Comparison of ENCODE assay signal across 17 cellular contexts in the genomic region with DNA sequence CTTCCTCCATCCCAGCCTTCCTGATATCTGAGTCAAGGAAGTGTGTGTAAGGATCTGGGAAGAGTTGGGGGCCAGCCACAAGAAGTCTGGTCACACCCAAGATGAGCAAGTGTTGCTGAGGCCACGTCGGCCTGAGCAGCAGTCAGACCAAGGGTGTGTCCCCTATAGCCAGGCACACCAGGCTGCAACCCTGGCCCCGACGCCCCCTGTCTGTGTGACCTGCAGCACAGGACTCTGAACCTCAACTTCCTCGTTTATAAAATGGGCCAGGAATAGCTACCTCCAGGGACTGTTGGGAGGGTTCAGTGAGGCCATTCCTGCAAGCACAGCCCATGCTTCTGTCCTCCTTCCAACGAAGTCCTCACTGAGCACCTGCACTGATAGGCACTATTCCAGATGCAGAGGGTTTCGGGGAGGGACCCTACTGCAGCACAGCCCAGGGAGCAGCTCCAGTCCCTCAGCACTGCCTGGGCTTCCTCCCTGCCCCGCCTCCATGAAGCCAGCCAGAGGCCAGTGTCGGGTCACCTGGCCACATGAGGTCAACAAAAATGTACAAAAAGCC. TPM values are rescaled to one million over a fixed set of nuclear protein-coding genes. Genes with fewer than 3 reads are reported as not detected.
A peak's percentile ranks its signal among the peaks of the same experiment; 100 is the strongest.
DNase-seq lines count a peak whose midpoint lies in the region; ATAC-seq and TF ChIP-seq lines count a peak whose summit lies in the region.
"Had no signal": no experiment of that assay in that cellular context is flagged by ENCODE, and none has a peak within 500 bp of the region (broad histone marks: within the 10 kb centered on the region; RNA-seq: fewer than 3 reads in every experiment).

No MANE protein-coding gene starts in this region.

- H3K9me3 Mint-ChIP-seq in activated T-helper 17 cell treated with anti-CD3 and anti-CD28 coated beads, Interleukin-2, amount 50 U/mL, for 72 hours, result no peaks in the 10 kb centered on the region
- H3K9me3 Mint-ChIP-seq: natural killer cell treated with Interleukin-12 subunit alpha and Interleukin-12 subunit beta and Interleukin-15 and Interleukin-18, amount 100 ng/mL, for 72 hours had no signal

- in situ Hi-C loops in GM23248 (cut with MboI) (no loop called here), gastrocnemius medialis (cut with MboI; ENCODE audit: low sequenced_read_pairs in 4 of 4) (no loop called here)

- no peak overlapping the region for H3K27ac Mint-ChIP-seq in activated T-helper 17 cell treated with anti-CD3 and anti-CD28 coated beads, Interleukin-2, amount 50 U/mL, for 72 hours
- H3K27ac Mint-ChIP-seq: brain; natural killer cell treated with Interleukin-12 subunit alpha and Interleukin-12 subunit beta and Interleukin-15 and Interleukin-18, amount 100 ng/mL, for 72 hours had no signal

- H3K4me1 ChIP-seq in GM23248 (ENCODE audit: insufficient read depth), result peaks cover 16% of the 10 kb centered on the region
- H3K4me1 ChIP-seq in gastrocnemius medialis, result peaks cover 16 to 26% of the 10 kb centered on the region in 2 donors
- H3K4me1 ChIP-seq: SJSA1 had no signal

- no peaks in the 10 kb centered on the region for H3K4me1 Mint-ChIP-seq in activated T-helper 17 cell treated with anti-CD3 and anti-CD28 coated beads, Interleukin-2, amount 50 U/mL, for 72 hours
- H3K4me1 Mint-ChIP-seq: brain had no signal

- H2AFZ ChIP-seq in GM23248, result no peak overlapping the region

- H3K79me2 ChIP-seq in GM23248 (ENCODE audit: insufficient read depth), result peaks cover 42% of the 10 kb centered on the region

- no peaks in the 10 kb centered on the region for H4K20me1 ChIP-seq in GM23248 (ENCODE audit: insufficient read depth)

- H3K36me3 ChIP-seq in GM23248 (ENCODE audit: low read depth) (no peaks in the 10 kb centered on the region), gastrocnemius medialis (no peaks in the 10 kb centered on the region)

- ATAC-seq in gastrocnemius medialis (peak; percentile 31 to 35), GM18519 (IDR thresholded peaks at IDR 0.05; ENCODE audit: low FRiP score, unreplicated experiment) (no peak)
- ATAC-seq in activated T-helper 17 cell treated with anti-CD3 and anti-CD28 coated beads, Interleukin-2, amount 50 U/mL, for 72 hours (replicated peaks), result no peak
- ATAC-seq: natural killer cell treated with Interleukin-12 subunit alpha and Interleukin-12 subunit beta and Interleukin-15 and Interleukin-18, amount 100 ng/mL, for 72 hours had no signal

- no peak for TF ChIP-seq POLR2A in gastrocnemius medialis (IDR thresholded peaks at IDR 0.05)

- H3K27me3 Mint-ChIP-seq in activated T-helper 17 cell treated with anti-CD3 and anti-CD28 coated beads, Interleukin-2, amount 50 U/mL, for 72 hours, result peaks cover 39% of the 10 kb centered on the region

- H3K4me3 ChIP-seq in GM23248 (no peak overlapping the region), gastrocnemius medialis (no peak overlapping the region)
- H3K4me3 ChIP-seq: SJSA1 had no signal

- H3K4me2 ChIP-seq in GM23248 (ENCODE audit: unreplicated experiment), result peak overlapping the region; percentile 62

- H3K9me2 ChIP-seq in GM23248 (ENCODE audit: insufficient read depth), result no peaks in the 10 kb centered on the region

- H3K9me3 ChIP-seq in GM23248 (ENCODE audit: low read depth) (no peaks in the 10 kb centered on the region), gastrocnemius medialis (no peaks in the 10 kb centered on the region)
- H3K9me3 ChIP-seq: SJSA1 had no signal

- H3F3A ChIP-seq in GM23248 (ENCODE audit: insufficient read depth), result no peaks in the 10 kb centered on the region

- intact Hi-C loops in gastrocnemius medialis (cut with DNase I; ENCODE audit: low total_unique reads), result no loop called here

- no peak overlapping the region for H3K4me3 Mint-ChIP-seq in activated T-helper 17 cell treated with anti-CD3 and anti-CD28 coated beads, Interleukin-2, amount 50 U/mL, for 72 hours
- H3K4me3 Mint-ChIP-seq: brain; natural killer cell treated with Interleukin-12 subunit alpha and Interleukin-12 subunit beta and Interleukin-15 and Interleukin-18, amount 100 ng/mL, for 72 hours had no signal

- peak in 1 of 5 experiments; percentile 11 for TF ChIP-seq CTCF in gastrocnemius medialis (IDR thresholded peaks at IDR 0.05 in 4 of 5, conservative IDR thresholded peaks at IDR 0.05 in 1 of 5)

- H3K27me3 ChIP-seq in GM23248 (replicated peaks; ENCODE audit: insufficient read depth) (no peaks in the 10 kb centered on the region), gastrocnemius medialis (no peaks in the 10 kb centered on the region)
- H3K27me3 ChIP-seq: SJSA1 had no signal

- H3K27ac ChIP-seq in GM23248 (peak overlapping the region; percentile 73), gastrocnemius medialis (peak overlapping the region; percentile 52 to 79 (median 72))
- H3K27ac ChIP-seq: SJSA1, VCaP had no signal

- H3K36me3 Mint-ChIP-seq in activated T-helper 17 cell treated with anti-CD3 and anti-CD28 coated beads, Interleukin-2, amount 50 U/mL, for 72 hours (ENCODE audit: low read depth), result no peaks in the 10 kb centered on the region
- H3K36me3 Mint-ChIP-seq: brain; natural killer cell treated with Interleukin-12 subunit alpha and Interleukin-12 subunit beta and Interleukin-15 and Interleukin-18, amount 100 ng/mL, for 72 hours had no signal

- peak overlapping the region; percentile 54 for H3K9ac ChIP-seq in GM23248

- WGBS in GM23248 (ENCODE audit: low coverage in 1 of 2, low lambda C conversion rate in 2 of 2, missing lambda C conversion rate in 2 of 2), 2 experiments, result 32 to 34% methylated on average over 8 to 9 of the region's 9 CpGs

- DNase-seq in GM23248 (peak; percentile 86), dermis blood vessel endothelial cell (peak; percentile 22), islet precursor cell (peak; percentile 51), gastrocnemius medialis (peak in 1 of 2 donors; percentile 24), NCI-H1105 treated with DMSO at 0.1 percent for 48 hours (lab: John Stamatoyannopoulos, UW) (no peak), kidney glomerular epithelial cell (lab: John Stamatoyannopoulos, UW) (no peak)
- DNase-seq: activated T-cell treated with anti-CD3 and anti-CD28 coated beads, Interleukin-2, amount 50 U/mL, for 1 hour; KG1; NCI-H187; NCI-H748 treated with DMSO at 0.1 percent for 48 hours had no signal

RNA-seq across cellular contexts. Expression of a gene that starts 13.3 kb away (rescaled TPM):
- total RNA-seq in GM23248 (2014; rRNA removed; shearing (Covaris generic)), result 3.8 and 7.2 TPM in 2 replicates
- 30.4 and 33.7 TPM in 2 replicates for polyA plus RNA-seq in GM23248 (2016; fragmentation: Nextera tagmentation; extraction: Ambion mirVana)
- total RNA-seq in dermis blood vessel endothelial cell, result 20.1 and 23.8 TPM in 2 replicates
- 10 to 100 TPM in 2 of 4 donors, 1 to 10 TPM in 2; 5.3 to 15.5 (median 9.9) TPM for total RNA-seq in gastrocnemius medialis
- total RNA-seq in activated T-helper 17 cell treated with anti-CD3 and anti-CD28 coated beads, Interleukin-2, amount 50 U/mL, for 72 hours, result 1 to 10 TPM; 2.4 to 4.8 TPM
- total RNA-seq: natural killer cell treated with Interleukin-12 subunit alpha and Interleukin-12 subunit beta and Interleukin-15 and Interleukin-18, amount 100 ng/mL, for 72 hours had no signal

RNA-seq across cellular contexts. Expression of a gene that starts 16.1 kb away (rescaled TPM):
- not detected in 2 replicates for total RNA-seq in GM23248 (2014; rRNA removed; shearing (Covaris generic))
- polyA plus RNA-seq in GM23248 (2016; fragmentation: Nextera tagmentation; extraction: Ambion mirVana), result 0.11 TPM in 1 of 2 replicates, not detected in the other
- total RNA-seq in dermis blood vessel endothelial cell (not detected in 2 replicates), gastrocnemius medialis (under 1 TPM in 1 of 4 donors, not detected in 3; 0.20 TPM)
- not detected for total RNA-seq in activated T-helper 17 cell treated with anti-CD3 and anti-CD28 coated beads, Interleukin-2, amount 50 U/mL, for 72 hours
- total RNA-seq: natural killer cell treated with Interleukin-12 subunit alpha and Interleukin-12 subunit beta and Interleukin-15 and Interleukin-18, amount 100 ng/mL, for 72 hours; SJSA1 had no signal
- polyA plus RNA-seq: BJ had no signal

RNA-seq across cellular contexts. Expression of a gene that starts 39.3 kb away (rescaled TPM):
- 5.7 and 9.4 TPM in 2 replicates for total RNA-seq in GM23248 (2014; rRNA removed; shearing (Covaris generic))
- not detected in 2 replicates for polyA plus RNA-seq in GM23248 (2016; fragmentation: Nextera tagmentation; extraction: Ambion mirVana)
- total RNA-seq in dermis blood vessel endothelial cell, result 5.4 and 5.8 TPM in 2 replicates
- total RNA-seq in gastrocnemius medialis, result 1 to 10 TPM; 3.0 to 5.5 (median 3.5) TPM
- total RNA-seq in activated T-helper 17 cell treated with anti-CD3 and anti-CD28 coated beads, Interleukin-2, amount 50 U/mL, for 72 hours, result 1 to 10 TPM; 2.5 to 2.9 TPM

Comparison
In these comparisons a context has a peak if more than half of its experiments do, and no peak if none do; other contexts are left out.
1. DNase-seq: peak in GM23248 (single experiment), dermis blood vessel endothelial cell (single experiment) and islet precursor cell (single experiment); none in NCI-H1105 treated with DMSO at 0.1 percent for 48 hours (single experiment) and kidney glomerular epithelial cell (single experiment).
2. ATAC-seq: peak in gastrocnemius medialis (2 of 2); none in activated T-helper 17 cell treated with anti-CD3 and anti-CD28 coated beads, Interleukin-2, amount 50 U/mL, for 72 hours (single experiment) and GM18519 (single experiment).